1 cellular context compared by ENCODE assay signal in the genomic region with DNA sequence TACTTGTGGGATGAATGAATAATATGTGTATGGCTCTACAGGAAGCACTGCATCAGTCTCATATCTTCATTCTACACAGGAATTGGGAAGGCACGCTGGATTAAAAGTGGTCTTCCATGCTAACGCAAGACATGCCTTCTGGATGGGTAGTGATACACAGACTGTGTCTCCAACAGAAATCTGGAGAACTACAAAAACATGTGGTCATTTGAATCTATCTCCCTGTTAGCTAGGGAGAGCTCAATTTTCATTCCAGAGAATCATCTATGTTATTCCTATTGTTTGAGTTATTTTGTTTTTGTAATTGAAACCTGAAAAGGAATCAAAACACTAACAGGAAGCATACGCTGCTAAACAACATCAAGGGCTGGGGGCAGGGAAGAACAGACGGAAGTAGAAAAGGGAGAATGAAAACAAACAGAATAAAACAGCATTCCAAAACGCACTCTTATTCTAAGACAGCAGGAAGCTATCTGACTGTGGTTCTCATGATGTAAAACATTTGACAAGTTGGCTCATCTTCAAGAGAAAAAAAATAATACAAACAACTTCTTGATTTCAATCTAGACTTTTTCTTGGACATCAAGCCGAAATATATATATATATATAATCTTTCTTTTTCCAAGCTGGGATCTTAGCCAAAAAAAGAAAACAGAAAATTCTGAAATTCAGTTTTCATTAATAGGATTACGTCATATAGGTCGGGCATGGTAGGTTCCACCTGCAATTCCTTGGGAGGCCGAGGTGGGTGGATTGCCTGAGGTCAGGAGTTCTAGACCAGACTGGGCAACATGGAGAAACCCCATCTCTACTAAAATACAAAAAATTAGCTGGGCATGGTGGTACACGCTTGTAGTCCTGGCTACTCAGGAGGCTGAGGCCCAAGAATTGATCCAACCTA.
TF ChIP-seq lines count a peak whose summit lies in the region.

No MANE protein-coding gene starts in this region.

TF ChIP-seq in GM23338, 12 proteins besides CTCF, POLR2A, EP300 and RAD21:
- TF ChIP-seq EZH2 (IDR thresholded peaks at IDR 0.05; ENCODE audit: low read depth, unreplicated experiment) (no peak), POLR2AphosphoS5 (IDR thresholded peaks at IDR 0.05; ENCODE audit: low read depth) (no peak), JUNB (IDR thresholded peaks at IDR 0.05; ENCODE audit: unreplicated experiment) (no peak), REST (IDR thresholded peaks at IDR 0.05; ENCODE audit: unreplicated experiment) (no peak)
